8 cellular contexts compared by ENCODE assay signal in the genomic region with DNA sequence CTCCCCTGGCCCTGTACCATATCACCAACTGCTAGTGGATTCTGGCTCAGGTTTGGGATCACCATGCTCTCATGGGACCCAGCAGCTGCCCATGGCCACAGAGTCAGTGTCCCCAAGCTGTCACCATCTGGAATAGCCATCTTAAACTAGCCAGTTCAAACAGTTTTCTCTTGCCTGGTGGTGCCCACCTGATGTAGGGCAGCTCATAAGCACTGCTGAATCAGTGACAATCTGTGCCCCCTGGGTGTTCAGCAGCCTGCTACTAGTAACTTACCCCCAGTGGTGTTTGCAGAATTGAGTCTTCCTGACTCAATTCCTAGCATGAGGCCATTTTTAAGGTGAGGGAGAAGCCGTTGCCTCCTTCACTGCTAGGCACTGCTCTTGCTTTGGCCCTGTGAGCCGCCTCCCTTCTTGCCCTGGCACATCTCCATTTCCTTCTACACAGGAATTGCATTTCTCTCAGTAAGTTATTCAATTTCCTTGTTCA. TPM values are rescaled to one million over a fixed set of nuclear protein-coding genes. Genes with fewer than 3 reads are reported as not detected.
DNase-seq lines count a peak whose midpoint lies in the region; ATAC-seq and TF ChIP-seq lines count a peak whose summit lies in the region.

No MANE protein-coding gene starts in this region.

- H4K20me1 ChIP-seq in OCI-LY7 (ENCODE audit: insufficient read depth, low read length): peaks cover 19% of the 10 kb centered on the region

- no peaks in the 10 kb centered on the region for H3K9me2 ChIP-seq in OCI-LY7 (ENCODE audit: insufficient read depth, low read length)

- WGBS in endodermal cell (ENCODE audit: insufficient coverage in 1 of 2, insufficient read length in 1 of 2), 2 experiments: 95% methylated on average over 2 of the region's 2 CpGs; no CpG with 5 or more reads in 1 of the 2 experiments

- peak overlapping the region; percentile 3 for H3K27ac Mint-ChIP-seq in activated CD4-positive, alpha-beta memory T cell treated with anti-CD3 and anti-CD28 coated beads for 36 hours
- no peak overlapping the region for H3K27ac Mint-ChIP-seq in activated CD4-positive, alpha-beta memory T cell treated with anti-CD3 and anti-CD28 coated beads, Interleukin-2, amount 10 ng/mL, durations not matched to agents 7 days and 5 days
- H3K27ac Mint-ChIP-seq in endodermal cell: peak overlapping the region; percentile 78
- H3K27ac Mint-ChIP-seq in stimulated activated memory B cell treated with anti-CD40 and anti-IgM and Interleukin-4, amounts not matched to agents 10 μg/mL and 1 μg/mL and 100 μg/mL, for 72 hours: no peak overlapping the region

- H3K4me3 Mint-ChIP-seq in activated CD4-positive, alpha-beta memory T cell treated with anti-CD3 and anti-CD28 coated beads for 36 hours: no peak overlapping the region
- no peak overlapping the region for H3K4me3 Mint-ChIP-seq in activated CD4-positive, alpha-beta memory T cell treated with anti-CD3 and anti-CD28 coated beads, Interleukin-2, amount 10 ng/mL, durations not matched to agents 7 days and 5 days
- H3K4me3 Mint-ChIP-seq in endodermal cell: no peak overlapping the region
- H3K4me3 Mint-ChIP-seq in stimulated activated memory B cell treated with anti-CD40 and anti-IgM and Interleukin-4, amounts not matched to agents 10 μg/mL and 1 μg/mL and 100 μg/mL, for 72 hours: no peak overlapping the region

- H2AFZ ChIP-seq in OCI-LY7 (ENCODE audit: low read length): no peak overlapping the region

- H3K4me3 ChIP-seq in OCI-LY7 (ENCODE audit: low read depth, low read length, poor library complexity, severe bottlenecking) (no peak overlapping the region), endodermal cell (ENCODE audit: low read length) (no peak overlapping the region)

- no peaks in the 10 kb centered on the region for H3K27me3 Mint-ChIP-seq in activated CD4-positive, alpha-beta memory T cell treated with anti-CD3 and anti-CD28 coated beads for 36 hours
- H3K27me3 Mint-ChIP-seq in activated CD4-positive, alpha-beta memory T cell treated with anti-CD3 and anti-CD28 coated beads, Interleukin-2, amount 10 ng/mL, durations not matched to agents 7 days and 5 days: peaks cover 2% of the 10 kb centered on the region
- peaks cover 3% of the 10 kb centered on the region for H3K27me3 Mint-ChIP-seq in endodermal cell (ENCODE audit: insufficient read depth)
- no peaks in the 10 kb centered on the region for H3K27me3 Mint-ChIP-seq in stimulated activated memory B cell treated with anti-CD40 and anti-IgM and Interleukin-4, amounts not matched to agents 10 μg/mL and 1 μg/mL and 100 μg/mL, for 72 hours

- BruUV-seq in OCI-LY7 (replicated peaks; lab: Mats Ljungman, UMichigan): no TSS peak

- CTCF ChIA-PET in activated CD4-positive, alpha-beta memory T cell treated with anti-CD3 and anti-CD28 coated beads for 36 hours (lab: Charles Lee): no interaction called here
- CTCF ChIA-PET in activated CD4-positive, alpha-beta memory T cell treated with anti-CD3 and anti-CD28 coated beads, Interleukin-2, amount 10 ng/mL, durations not matched to agents 7 days and 5 days (lab: Charles Lee): interaction anchor here (1.1 to 1.5 kb wide), 2 partner anchors 25 to 33 kb away, joined by 3 read pairs; no protein-coding TSS in a partner anchor
- CTCF ChIA-PET in OCI-LY7 (lab: Charles Lee; ENCODE audit: unreplicated experiment): no interaction called here

- ATAC-seq in stimulated activated memory B cell treated with anti-CD40 and anti-IgM and Interleukin-4, amounts not matched to agents 10 μg/mL and 1 μg/mL and 100 μg/mL, for 72 hours: peak; percentile 53
- ATAC-seq in HG02642 (IDR thresholded peaks at IDR 0.05; ENCODE audit: poor library complexity, unreplicated experiment): no peak

- H3K9me3 Mint-ChIP-seq in activated CD4-positive, alpha-beta memory T cell treated with anti-CD3 and anti-CD28 coated beads for 36 hours: no peaks in the 10 kb centered on the region
- no peaks in the 10 kb centered on the region for H3K9me3 Mint-ChIP-seq in activated CD4-positive, alpha-beta memory T cell treated with anti-CD3 and anti-CD28 coated beads, Interleukin-2, amount 10 ng/mL, durations not matched to agents 7 days and 5 days
- H3K9me3 Mint-ChIP-seq in endodermal cell: no peaks in the 10 kb centered on the region
- no peaks in the 10 kb centered on the region for H3K9me3 Mint-ChIP-seq in stimulated activated memory B cell treated with anti-CD40 and anti-IgM and Interleukin-4, amounts not matched to agents 10 μg/mL and 1 μg/mL and 100 μg/mL, for 72 hours

- H3K4me1 ChIP-seq in OCI-LY7 (ENCODE audit: insufficient read depth, low read length, poor library complexity, severe bottlenecking) (peaks cover 17% of the 10 kb centered on the region), endodermal cell (ENCODE audit: control insufficient read depth, insufficient read depth, low read length) (peaks cover 9% of the 10 kb centered on the region)

- no peaks in the 10 kb centered on the region for H3K27me3 ChIP-seq in endodermal cell (ENCODE audit: control insufficient read depth, insufficient read depth, low read length, poor library complexity, severe bottlenecking)

- intact Hi-C loops in activated CD4-positive, alpha-beta memory T cell treated with anti-CD3 and anti-CD28 coated beads for 36 hours (cut with micrococcal nuclease): no loop called here
- intact Hi-C loops in OCI-LY7 (cut with micrococcal nuclease; ENCODE audit: unreplicated experiment): no loop called here
- intact Hi-C loops in posterior vena cava (cut with DNase I): no loop called here

- no peak for DNase-seq in activated CD4-positive, alpha-beta memory T cell treated with anti-CD3 and anti-CD28 coated beads for 36 hours
- DNase-seq in activated CD4-positive, alpha-beta memory T cell treated with anti-CD3 and anti-CD28 coated beads, Interleukin-2, amount 10 ng/mL, durations not matched to agents 7 days and 5 days: no peak
- DNase-seq in OCI-LY7 (ENCODE audit: low spot score): peak; percentile 38
- peak; percentile 74 for DNase-seq in endodermal cell
- DNase-seq in superior temporal gyrus (ENCODE audit: extremely low spot score): no peak
- no peak for DNase-seq in posterior vena cava (ENCODE audit: low spot score)

- no peak overlapping the region for H3K9ac ChIP-seq in endodermal cell (ENCODE audit: extremely low read depth, low read length, poor library complexity, severe bottlenecking)

- TF ChIP-seq CTCF in OCI-LY7 (conservative IDR thresholded peaks at IDR 0.05; ENCODE audit: low read length) (no peak), endodermal cell (conservative IDR thresholded peaks at IDR 0.05) (no peak)

- H3K4me1 Mint-ChIP-seq in activated CD4-positive, alpha-beta memory T cell treated with anti-CD3 and anti-CD28 coated beads for 36 hours (ENCODE audit: low read depth): peaks cover 27% of the 10 kb centered on the region
- H3K4me1 Mint-ChIP-seq in activated CD4-positive, alpha-beta memory T cell treated with anti-CD3 and anti-CD28 coated beads, Interleukin-2, amount 10 ng/mL, durations not matched to agents 7 days and 5 days: peaks cover 26% of the 10 kb centered on the region
- peaks cover 22% of the 10 kb centered on the region for H3K4me1 Mint-ChIP-seq in endodermal cell
- peaks cover 31% of the 10 kb centered on the region for H3K4me1 Mint-ChIP-seq in stimulated activated memory B cell treated with anti-CD40 and anti-IgM and Interleukin-4, amounts not matched to agents 10 μg/mL and 1 μg/mL and 100 μg/mL, for 72 hours

- H3K4me2 ChIP-seq in OCI-LY7 (ENCODE audit: low read length): no peak overlapping the region

- H3K36me3 ChIP-seq in OCI-LY7 (ENCODE audit: insufficient read depth, low read length) (peaks cover 58% of the 10 kb centered on the region), endodermal cell (ENCODE audit: control insufficient read depth, insufficient read depth, low read length) (peaks cover 46% of the 10 kb centered on the region)

- H3K9me3 ChIP-seq in OCI-LY7 (ENCODE audit: low read length): no peaks in the 10 kb centered on the region
- no peaks in the 10 kb centered on the region for H3K9me3 ChIP-seq in endodermal cell (ENCODE audit: control insufficient read depth, low read length)

- peaks cover 17% of the 10 kb centered on the region; the same call in 1 of the 2 replicates for H3K79me2 ChIP-seq in OCI-LY7 (ENCODE audit: insufficient read depth, low read depth, low read length)

- POLR2A ChIA-PET in activated CD4-positive, alpha-beta memory T cell treated with anti-CD3 and anti-CD28 coated beads for 36 hours (lab: Charles Lee): interaction anchor here (1.2 to 1.7 kb wide), 3 partner anchors 8 to 30 kb away, joined by 3 to 11 read pairs (median 10); a partner anchor contains a TSS
- POLR2A ChIA-PET in activated CD4-positive, alpha-beta memory T cell treated with anti-CD3 and anti-CD28 coated beads, Interleukin-2, amount 10 ng/mL, durations not matched to agents 7 days and 5 days (lab: Charles Lee): interaction anchor here (1.0 to 4.3 kb wide), 6 partner anchors 8 to 1074 kb away, joined by 3 to 22 read pairs (median 3); a partner anchor contains a TSS
- POLR2A ChIA-PET in OCI-LY7 (lab: Charles Lee): interaction anchor here (1.4 kb wide), 1 partner anchor 17 kb away, joined by 4 read pairs; no protein-coding TSS in a partner anchor

- H3K27ac ChIP-seq in OCI-LY7 (ENCODE audit: low read depth, low read length, poor library complexity, severe bottlenecking) (peak overlapping the region; percentile 32), endodermal cell (ENCODE audit: low read depth, low read length) (no peak overlapping the region)

- H3K36me3 Mint-ChIP-seq in activated CD4-positive, alpha-beta memory T cell treated with anti-CD3 and anti-CD28 coated beads for 36 hours: peaks cover 42% of the 10 kb centered on the region
- peaks cover 51% of the 10 kb centered on the region for H3K36me3 Mint-ChIP-seq in activated CD4-positive, alpha-beta memory T cell treated with anti-CD3 and anti-CD28 coated beads, Interleukin-2, amount 10 ng/mL, durations not matched to agents 7 days and 5 days (ENCODE audit: low read depth)
- H3K36me3 Mint-ChIP-seq in endodermal cell (ENCODE audit: low read depth): peaks cover 44% of the 10 kb centered on the region
- H3K36me3 Mint-ChIP-seq in stimulated activated memory B cell treated with anti-CD40 and anti-IgM and Interleukin-4, amounts not matched to agents 10 μg/mL and 1 μg/mL and 100 μg/mL, for 72 hours: peaks cover 51% of the 10 kb centered on the region

RNA-seq across cellular contexts. Expression of a gene that starts 7.9 kb away (rescaled TPM):
- total RNA-seq in activated CD4-positive, alpha-beta memory T cell treated with anti-CD3 and anti-CD28 coated beads for 36 hours: 1,000 to 10,000 TPM; 2,627 to 2,738 TPM
- 1,000 to 10,000 TPM; 1,345 to 1,384 TPM for total RNA-seq in activated CD4-positive, alpha-beta memory T cell treated with anti-CD3 and anti-CD28 coated beads, Interleukin-2, amount 10 ng/mL, durations not matched to agents 7 days and 5 days
- total RNA-seq in OCI-LY7 (2014; rRNA removed; shearing (Covaris generic)): 2,776 and 2,813 TPM in 2 replicates
- 1,952 and 2,115 TPM in 2 replicates for total RNA-seq in OCI-LY7 (2022)
- total RNA-seq in endodermal cell: 1,000 to 10,000 TPM; 1,584 to 1,777 TPM
- 2,503 TPM for polyA plus RNA-seq in endodermal cell (2013, experiment 1 of 2)
- polyA plus RNA-seq in endodermal cell (2013, experiment 2 of 2): 2,213 TPM
- 100 to 1,000 TPM; 674 to 783 TPM for total RNA-seq in posterior vena cava

RNA-seq across cellular contexts. Expression of a gene that starts 31.3 kb away (rescaled TPM):
- 10 to 100 TPM; 23.1 to 24.9 TPM for total RNA-seq in activated CD4-positive, alpha-beta memory T cell treated with anti-CD3 and anti-CD28 coated beads for 36 hours
- 10 to 100 TPM; 34.2 to 35.8 TPM for total RNA-seq in activated CD4-positive, alpha-beta memory T cell treated with anti-CD3 and anti-CD28 coated beads, Interleukin-2, amount 10 ng/mL, durations not matched to agents 7 days and 5 days
- 22.8 and 32.6 TPM in 2 replicates for total RNA-seq in OCI-LY7 (2014; rRNA removed; shearing (Covaris generic))
- total RNA-seq in OCI-LY7 (2022): 35.4 and 35.5 TPM in 2 replicates
- total RNA-seq in endodermal cell: 10 to 100 TPM; 33.4 to 37.7 TPM
- polyA plus RNA-seq in endodermal cell (2013, experiment 1 of 2): 24.0 TPM
- 22.2 TPM for polyA plus RNA-seq in endodermal cell (2013, experiment 2 of 2)
- total RNA-seq in posterior vena cava: 10 to 100 TPM; 14.3 to 14.9 TPM

RNA-seq across cellular contexts. Expression of a gene that starts 53.0 kb away (rescaled TPM):
- total RNA-seq in activated CD4-positive, alpha-beta memory T cell treated with anti-CD3 and anti-CD28 coated beads for 36 hours: not detected
- not detected for total RNA-seq in activated CD4-positive, alpha-beta memory T cell treated with anti-CD3 and anti-CD28 coated beads, Interleukin-2, amount 10 ng/mL, durations not matched to agents 7 days and 5 days
- not detected in 2 replicates for total RNA-seq in OCI-LY7 (2014; rRNA removed; shearing (Covaris generic))
- total RNA-seq in OCI-LY7 (2022): not detected in 2 replicates
- 1 to 10 TPM; 2.1 to 7.0 TPM for total RNA-seq in endodermal cell
- 0.85 TPM for polyA plus RNA-seq in endodermal cell (2013, experiment 1 of 2)
- 0.50 TPM for polyA plus RNA-seq in endodermal cell (2013, experiment 2 of 2)
- under 1 TPM in 1 of 2 donors, not detected in 1; 0.19 TPM for total RNA-seq in posterior vena cava

Comparison
In these comparisons a context has a peak if more than half of its experiments do, and no peak if none do; other contexts are left out.
1. H3K27ac Mint-ChIP-seq: peak in activated CD4-positive, alpha-beta memory T cell treated with anti-CD3 and anti-CD28 coated beads for 36 hours (single experiment) and endodermal cell (single experiment); none in activated CD4-positive, alpha-beta memory T cell treated with anti-CD3 and anti-CD28 coated beads, Interleukin-2, amount 10 ng/mL, durations not matched to agents 7 days and 5 days (single experiment) and stimulated activated memory B cell treated with anti-CD40 and anti-IgM and Interleukin-4, amounts not matched to agents 10 μg/mL and 1 μg/mL and 100 μg/mL, for 72 hours (single experiment).
2. DNase-seq: peak in OCI-LY7 (single experiment) and endodermal cell (single experiment); none in activated CD4-positive, alpha-beta memory T cell treated with anti-CD3 and anti-CD28 coated beads for 36 hours (single experiment), activated CD4-positive, alpha-beta memory T cell treated with anti-CD3 and anti-CD28 coated beads, Interleukin-2, amount 10 ng/mL, durations not matched to agents 7 days and 5 days (single experiment), superior temporal gyrus (single experiment) and posterior vena cava (single experiment).